31 cellular contexts compared by ENCODE assay signal in genomic region chr22:31124290-31124689, GRCh38. TPM values are rescaled to one million over a fixed set of nuclear protein-coding genes. Genes with fewer than 3 reads are reported as not detected.
A peak's percentile ranks its signal among the peaks of the same experiment; 100 is the strongest.
DNase-seq lines count a peak whose midpoint lies in the region; ATAC-seq and TF ChIP-seq lines count a peak whose summit lies in the region.
"Had no signal": no experiment of that assay in that cellular context is flagged by ENCODE, and none has a peak within 500 bp of the region (broad histone marks: within the 10 kb centered on the region; RNA-seq: fewer than 3 reads in every experiment).

No MANE protein-coding gene starts in this region.

- H3K4me3 ChIP-seq in endodermal cell (ENCODE audit: low read length) (no peak overlapping the region), spleen (no peak overlapping the region)
- H3K4me3 ChIP-seq: A549; BLaER1 treated with 17β-estradiol and CSF1 and Interleukin-3, amounts not matched to agents 10 nM and 100 nM; MG63; SJCRH30 had no signal

- no peak overlapping the region for H3K9ac ChIP-seq in endodermal cell (ENCODE audit: extremely low read depth, low read length, poor library complexity, severe bottlenecking)

- H3K27me3 Mint-ChIP-seq in CD14-positive monocyte (ENCODE audit: low read depth in 3 of 3) (peaks cover 3 to 8% (median 3%) of the 10 kb centered on the region in 3 donors), endodermal cell (ENCODE audit: insufficient read depth) (peaks cover 11% of the 10 kb centered on the region), nephron progenitor cell (ENCODE audit: low read depth, poor library complexity) (peaks cover 13% of the 10 kb centered on the region)

- intact Hi-C loops in CD14-positive monocyte (cut with micrococcal nuclease), result no loop called here
- intact Hi-C loops in spleen (cut with DNase I; ENCODE audit: low total_unique reads), result no loop called here

- H3K27me3 ChIP-seq in endodermal cell (ENCODE audit: control insufficient read depth, insufficient read depth, low read length, poor library complexity, severe bottlenecking) (no peaks in the 10 kb centered on the region), spleen (replicated peaks in 1 of 7) (peaks cover 0 to 20% (median 0%) of the 10 kb centered on the region in 7 donors)
- H3K27me3 ChIP-seq: BLaER1 treated with 17β-estradiol and CSF1 and Interleukin-3, amounts not matched to agents 10 nM and 100 nM; MG63; SJCRH30 had no signal

- H3K36me3 ChIP-seq in endodermal cell (ENCODE audit: control insufficient read depth, insufficient read depth, low read length), result no peaks in the 10 kb centered on the region
- no peaks in the 10 kb centered on the region for H3K36me3 ChIP-seq in spleen
- H3K36me3 ChIP-seq: BLaER1 treated with 17β-estradiol and CSF1 and Interleukin-3, amounts not matched to agents 10 nM and 100 nM; MG63; SJCRH30 had no signal

- peak; percentile 32 for DNase-seq in CD14-positive monocyte (ENCODE audit: low spot score)
- peak; percentile 38 for DNase-seq in endodermal cell
- no peak for DNase-seq in nephron progenitor cell
- DNase-seq in spleen, result peak; percentile 43
- no peak for DNase-seq in COR-L47 (lab: John Stamatoyannopoulos, UW)
- DNase-seq: AML-193; Caco-2; CD4-positive, alpha-beta memory T cell; DMS 273 treated with DMSO at 0.1 percent for 48 hours; DMS79 treated with DMSO at 0.1 percent for 48 hours; GOT3; HCEC 1CT; KBM-7; MG63; NCI-H1105 treated with DMSO at 0.1 percent for 48 hours; NCI-H146; NCI-H1930; NCI-H2107; NCI-H524 treated with DMSO at 0.1 percent for 48 hours; NCI-H774; NK-92 treated with Interleukin-12 subunit alpha and Interleukin-12 subunit beta, amount 100 ng/mL, for 24 hours; PC-3; SJCRH30 had no signal

- 90 to 92% methylated on average over 2 to 3 of the region's 3 CpGs for WGBS in endodermal cell (ENCODE audit: insufficient coverage in 1 of 2, insufficient read length in 1 of 2), 2 experiments
- 78 to 96% (median 83%) methylated on average over 3 of the region's 3 CpGs for WGBS in spleen, 5 donors

- peaks cover 8% of the 10 kb centered on the region for H3K4me1 Mint-ChIP-seq in CD14-positive monocyte
- H3K4me1 Mint-ChIP-seq in endodermal cell, result no peaks in the 10 kb centered on the region
- H3K4me1 Mint-ChIP-seq in nephron progenitor cell, result peaks cover 27% of the 10 kb centered on the region
- H3K4me1 Mint-ChIP-seq: CD4-positive, alpha-beta memory T cell had no signal

- TF ChIP-seq CTCF in CD14-positive monocyte (IDR thresholded peaks at IDR 0.05) (no peak), endodermal cell (conservative IDR thresholded peaks at IDR 0.05) (no peak), nephron progenitor cell (IDR thresholded peaks at IDR 0.05) (no peak), spleen (IDR thresholded peaks at IDR 0.05 in 8 of 11, conservative IDR thresholded peaks at IDR 0.05 in 3 of 11) (no peak)

- ATAC-seq in GM19035 (IDR thresholded peaks at IDR 0.05; ENCODE audit: unreplicated experiment), result no peak
- no peak for ATAC-seq in GM19023 (IDR thresholded peaks at IDR 0.05; ENCODE audit: unreplicated experiment)
- ATAC-seq in GM19455 (IDR thresholded peaks at IDR 0.05; ENCODE audit: unreplicated experiment), result no peak
- ATAC-seq: A549, PC-3, Right ventricle myocardium inferior, SK-N-SH treated with all-trans-retinoic acid at 6 μM for 48 hours had no signal

- no peak overlapping the region for H3K27ac ChIP-seq in endodermal cell (ENCODE audit: low read depth, low read length)
- H3K27ac ChIP-seq in spleen, result no peak overlapping the region
- H3K27ac ChIP-seq: A549; BLaER1 treated with 17β-estradiol and CSF1 and Interleukin-3, amounts not matched to agents 10 nM and 100 nM; SJCRH30 had no signal

- H3K9me3 Mint-ChIP-seq in CD14-positive monocyte, result peaks cover 0 to 2% (median 0%) of the 10 kb centered on the region in 7 donors
- no peaks in the 10 kb centered on the region for H3K9me3 Mint-ChIP-seq in endodermal cell
- no peaks in the 10 kb centered on the region for H3K9me3 Mint-ChIP-seq in nephron progenitor cell
- H3K9me3 Mint-ChIP-seq: CD4-positive, alpha-beta memory T cell had no signal

- H3K4me1 ChIP-seq in endodermal cell (ENCODE audit: control insufficient read depth, insufficient read depth, low read length) (no peaks in the 10 kb centered on the region), spleen (peaks cover 0 to 16% (median 4%) of the 10 kb centered on the region in 6 donors)
- H3K4me1 ChIP-seq: SJCRH30 had no signal

- no peak for TF ChIP-seq POLR2A in spleen (IDR thresholded peaks at IDR 0.05)

- H3K4me3 Mint-ChIP-seq in CD14-positive monocyte (no peak overlapping the region), endodermal cell (no peak overlapping the region), nephron progenitor cell (peak overlapping the region; percentile 11)
- H3K4me3 Mint-ChIP-seq: CD4-positive, alpha-beta memory T cell had no signal

- H3K27ac Mint-ChIP-seq in CD14-positive monocyte, result no peak overlapping the region
- no peak overlapping the region for H3K27ac Mint-ChIP-seq in endodermal cell
- no peak overlapping the region for H3K27ac Mint-ChIP-seq in nephron progenitor cell
- H3K27ac Mint-ChIP-seq: CD4-positive, alpha-beta memory T cell had no signal

- H3K9me3 ChIP-seq in endodermal cell (ENCODE audit: control insufficient read depth, low read length) (no peaks in the 10 kb centered on the region), spleen (no peaks in the 10 kb centered on the region)
- H3K9me3 ChIP-seq: A549; BLaER1 treated with 17β-estradiol and CSF1 and Interleukin-3, amounts not matched to agents 10 nM and 100 nM; Caco-2; MG63; SJCRH30 had no signal

- H3K36me3 Mint-ChIP-seq in CD14-positive monocyte, result no peaks in the 10 kb centered on the region
- H3K36me3 Mint-ChIP-seq in endodermal cell (ENCODE audit: low read depth), result no peaks in the 10 kb centered on the region
- H3K36me3 Mint-ChIP-seq in nephron progenitor cell (ENCODE audit: low read depth), result no peaks in the 10 kb centered on the region
- H3K36me3 Mint-ChIP-seq: CD4-positive, alpha-beta memory T cell had no signal

RNA-seq across cellular contexts. Expression of gene INPP5J, which starts 1.5 kb away (rescaled TPM):
- polyA plus RNA-seq in CD14-positive monocyte (not detected), spleen (under 1 TPM; 0.14 to 0.51 (median 0.33) TPM)
- total RNA-seq in endodermal cell (1 to 10 TPM; 3.5 to 5.4 TPM), spleen (under 1 TPM in 5 of 7 donors, not detected in 2; 0.23 to 0.87 (median 0.60) TPM)
- polyA plus RNA-seq in endodermal cell (2013, experiment 1 of 2), result 2.8 TPM
- polyA plus RNA-seq in endodermal cell (2013, experiment 2 of 2), result 2.0 TPM
- polyA plus RNA-seq: CD4-positive, alpha-beta memory T cell had no signal

RNA-seq across cellular contexts. Expression of gene PLA2G3, which starts 16.0 kb away (rescaled TPM):
- polyA plus RNA-seq in CD14-positive monocyte (not detected), spleen (not detected)
- total RNA-seq in endodermal cell (1 to 10 TPM; 4.1 to 4.6 TPM), spleen (not detected)
- polyA plus RNA-seq in endodermal cell (2013, experiment 1 of 2), result 13.1 TPM
- polyA plus RNA-seq in endodermal cell (2013, experiment 2 of 2), result 15.3 TPM
- total RNA-seq: Caco-2; CD4-positive, alpha-beta memory T cell; LHCN-M2; PC-3; Right ventricle myocardium inferior had no signal
- polyA plus RNA-seq: A549; CD4-positive, alpha-beta memory T cell had no signal

RNA-seq across cellular contexts. Expression of gene SELENOM, which starts 16.9 kb away (rescaled TPM):
- polyA plus RNA-seq in CD14-positive monocyte, result 1 to 10 TPM; 3.4 to 7.6 TPM
- 10 to 100 TPM in 1 of 2 donors, 1 to 10 TPM in 1; 8.0 to 10.4 TPM for total RNA-seq in endodermal cell
- 27.7 TPM for polyA plus RNA-seq in endodermal cell (2013, experiment 1 of 2)
- polyA plus RNA-seq in endodermal cell (2013, experiment 2 of 2), result 20.3 TPM
- total RNA-seq in spleen, result 10 to 100 TPM; 47.0 to 74.4 (median 66.7) TPM
- 100 to 1,000 TPM; 119 to 151 (median 138) TPM for polyA plus RNA-seq in spleen

RNA-seq across cellular contexts. Expression of gene RNF185, which starts 35.7 kb away (rescaled TPM):
- polyA plus RNA-seq in CD14-positive monocyte, result 10 to 100 TPM; 26.1 to 26.5 TPM
- total RNA-seq in endodermal cell, result 10 to 100 TPM; 18.9 to 21.7 TPM
- 30.3 TPM for polyA plus RNA-seq in endodermal cell (2013, experiment 1 of 2)
- 28.4 TPM for polyA plus RNA-seq in endodermal cell (2013, experiment 2 of 2)
- 10 to 100 TPM; 22.6 to 28.5 (median 25.7) TPM for total RNA-seq in spleen
- 10 to 100 TPM; 12.4 to 19.3 (median 12.5) TPM for polyA plus RNA-seq in spleen

RNA-seq across cellular contexts. Expression of gene SMTN, which starts 43.2 kb away (rescaled TPM):
- polyA plus RNA-seq in CD14-positive monocyte (under 1 TPM; 0.87 to 0.88 TPM), spleen (10 to 100 TPM; 21.2 to 88.9 (median 47.0) TPM)
- total RNA-seq in endodermal cell (10 to 100 TPM; 23.6 to 35.8 TPM), spleen (100 to 1,000 TPM; 124 to 230 (median 159) TPM)
- polyA plus RNA-seq in endodermal cell (2013, experiment 1 of 2), result 31.8 TPM
- polyA plus RNA-seq in endodermal cell (2013, experiment 2 of 2), result 25.8 TPM

Comparison
In these comparisons a context has a peak if more than half of its experiments do, and no peak if none do; other contexts are left out.
1. DNase-seq: peak in CD14-positive monocyte (single experiment), endodermal cell (single experiment) and spleen (single experiment); none in nephron progenitor cell (single experiment) and COR-L47 (single experiment).
2. RNA of gene PLA2G3, which starts 16.0 kb away (total RNA-seq): 4.1 to 4.6 TPM in endodermal cell; not detected in spleen; every median in the first group is over 4 times any median in the second.
3. RNA of gene SELENOM, which starts 16.9 kb away (total RNA-seq): 47.0 to 74.4 TPM in spleen; 8.0 to 10.4 TPM in endodermal cell; every median in the first group is over 4 times any median in the second.